ENCODE assay signal across 8 cellular contexts in genomic region chr1:9289090-9289534, GRCh38. TPM values are rescaled to one million over a fixed set of nuclear protein-coding genes. Genes with fewer than 3 reads are reported as not detected.
DNase-seq lines count a peak whose midpoint lies in the region; ATAC-seq and TF ChIP-seq lines count a peak whose summit lies in the region.

No MANE protein-coding gene starts in this region.

- H3K27me3 Mint-ChIP-seq in activated B cell treated with CpG ODN at 0.5 μM for 24 hours (no peaks in the 10 kb centered on the region), mesothelial cell of epicardium (ENCODE audit: low read depth) (no peaks in the 10 kb centered on the region)

- CTCF ChIA-PET in activated B cell treated with CpG ODN at 0.5 μM for 24 hours (lab: Charles Lee), result interaction anchor here (0.6 to 6.0 kb wide), 29 partner anchors 9 to 768 kb away, joined by 3 to 200 read pairs (median 4); no protein-coding TSS in a partner anchor

- H3K36me3 Mint-ChIP-seq in activated B cell treated with CpG ODN at 0.5 μM for 24 hours (ENCODE audit: low read depth) (no peaks in the 10 kb centered on the region), mesothelial cell of epicardium (peaks cover 6% of the 10 kb centered on the region)
- no peaks in the 10 kb centered on the region for H3K36me3 Mint-ChIP-seq in stimulated activated effector memory CD8-positive, alpha-beta T cell treated with anti-CD3 and anti-CD28 coated beads, Interleukin-12 subunit alpha, Interleukin-12 subunit beta, amount 100 ng/mL, for 72 hours

- no peak overlapping the region for H3K27ac Mint-ChIP-seq in activated B cell treated with CpG ODN at 0.5 μM for 24 hours
- no peak overlapping the region for H3K27ac Mint-ChIP-seq in mesothelial cell of epicardium
- no peak overlapping the region for H3K27ac Mint-ChIP-seq in stimulated activated effector memory CD8-positive, alpha-beta T cell treated with anti-CD3 and anti-CD28 coated beads, Interleukin-12 subunit alpha, Interleukin-12 subunit beta, amount 100 ng/mL, for 72 hours

- ATAC-seq in activated B cell treated with CpG ODN at 0.5 μM for 24 hours (ENCODE audit: low read depth) (peak; percentile 19), GM18858 (IDR thresholded peaks at IDR 0.05; ENCODE audit: unreplicated experiment) (no peak)
- ATAC-seq in stimulated activated effector memory CD8-positive, alpha-beta T cell treated with anti-CD3 and anti-CD28 coated beads, Interleukin-12 subunit alpha, Interleukin-12 subunit beta, amount 100 ng/mL, for 72 hours, result no peak

- H3K4me3 Mint-ChIP-seq in activated B cell treated with CpG ODN at 0.5 μM for 24 hours (no peak overlapping the region), mesothelial cell of epicardium (no peak overlapping the region)
- H3K4me3 Mint-ChIP-seq in stimulated activated effector memory CD8-positive, alpha-beta T cell treated with anti-CD3 and anti-CD28 coated beads, Interleukin-12 subunit alpha, Interleukin-12 subunit beta, amount 100 ng/mL, for 72 hours, result no peak overlapping the region

- intact Hi-C loops in activated B cell treated with CpG ODN at 0.5 μM for 24 hours (cut with micrococcal nuclease), result loop anchor here (1.0 to 10.0 kb wide), 5 partner anchors 22 to 576 kb away; no protein-coding TSS in a partner anchor

- H3K4me3 ChIP-seq in LNCaP clone FGC (ENCODE audit: low read depth, low read length), result no peak overlapping the region

- TF ChIP-seq CTCF in LNCaP clone FGC (IDR thresholded peaks at IDR 0.05; ENCODE audit: control insufficient read depth, extremely low read depth, insufficient read depth) (peak; percentile 95), activated B cell treated with CpG ODN at 0.5 μM for 24 hours (IDR thresholded peaks at IDR 0.05) (peak; percentile 96), mesothelial cell of epicardium (IDR thresholded peaks at IDR 0.05; ENCODE audit: unreplicated experiment) (peak; percentile 96)

- DNase-seq in DMS53 (lab: John Stamatoyannopoulos, UW) (peak; percentile 82), LNCaP clone FGC (ENCODE audit: low read depth) (no peak), activated B cell treated with CpG ODN at 0.5 μM for 24 hours (peak; percentile 63), cerebellar cortex (ENCODE audit: low spot score) (peak; percentile 60), mesothelial cell of epicardium (ENCODE audit: low spot score in 2 of 2, unreplicated experiment in 2 of 2) (peak in 1 of 2 experiments; percentile 63), mesenteric fat pad (ENCODE audit: low spot score) (no peak)
- DNase-seq in stimulated activated effector memory CD8-positive, alpha-beta T cell treated with anti-CD3 and anti-CD28 coated beads, Interleukin-12 subunit alpha, Interleukin-12 subunit beta, amount 100 ng/mL, for 72 hours (ENCODE audit: low spot score in 2 of 2), result peak; percentile 82 to 94

- H3K9me3 Mint-ChIP-seq in activated B cell treated with CpG ODN at 0.5 μM for 24 hours (peaks cover 6% of the 10 kb centered on the region), mesothelial cell of epicardium (peaks cover 26% of the 10 kb centered on the region)
- peaks cover 7% of the 10 kb centered on the region for H3K9me3 Mint-ChIP-seq in stimulated activated effector memory CD8-positive, alpha-beta T cell treated with anti-CD3 and anti-CD28 coated beads, Interleukin-12 subunit alpha, Interleukin-12 subunit beta, amount 100 ng/mL, for 72 hours

- H3K4me1 Mint-ChIP-seq in activated B cell treated with CpG ODN at 0.5 μM for 24 hours, result peaks cover 4% of the 10 kb centered on the region
- H3K4me1 Mint-ChIP-seq in mesothelial cell of epicardium, result peaks cover 6% of the 10 kb centered on the region
- H3K4me1 Mint-ChIP-seq in stimulated activated effector memory CD8-positive, alpha-beta T cell treated with anti-CD3 and anti-CD28 coated beads, Interleukin-12 subunit alpha, Interleukin-12 subunit beta, amount 100 ng/mL, for 72 hours, result peaks cover 27% of the 10 kb centered on the region

- POLR2A ChIA-PET in activated B cell treated with CpG ODN at 0.5 μM for 24 hours (lab: Charles Lee), result interaction anchor here (0.6 to 2.6 kb wide), 13 partner anchors 54 to 654 kb away, joined by 3 to 16 read pairs (median 4); partner anchors contain the start of gene H6PD

RNA-seq across cellular contexts. Expression of gene SPSB1, which starts 3.6 kb away (rescaled TPM):
- total RNA-seq in activated B cell treated with CpG ODN at 0.5 μM for 24 hours, result 5.8 and 6.1 TPM in 2 replicates
- total RNA-seq in mesothelial cell of epicardium, result 22.0 to 24.8 TPM (median 23.9 TPM) in 3 replicates
- total RNA-seq in mesenteric fat pad, result 48.8 TPM

RNA-seq across cellular contexts. Expression of gene H6PD, which starts 54.5 kb away (rescaled TPM):
- 20.3 and 21.9 TPM in 2 replicates for total RNA-seq in activated B cell treated with CpG ODN at 0.5 μM for 24 hours
- total RNA-seq in mesothelial cell of epicardium, result 71.2 to 74.6 TPM (median 73.1 TPM) in 3 replicates
- total RNA-seq in mesenteric fat pad, result 77.6 TPM

Comparison
In these comparisons a context has a peak if more than half of its experiments do, and no peak if none do; other contexts are left out.
1. DNase-seq: peak in DMS53 (single experiment), activated B cell treated with CpG ODN at 0.5 μM for 24 hours (single experiment), cerebellar cortex (single experiment) and stimulated activated effector memory CD8-positive, alpha-beta T cell treated with anti-CD3 and anti-CD28 coated beads, Interleukin-12 subunit alpha, Interleukin-12 subunit beta, amount 100 ng/mL, for 72 hours (2 of 2); none in LNCaP clone FGC (single experiment) and mesenteric fat pad (single experiment).
2. Peak in every context shown above with its lines, with median percentiles within 50 percentile points of each other: CTCF ChIP-seq.